ENCODE assay signal across 8 cellular contexts in genomic region chr11:36056160-36056751, GRCh38.
A peak's percentile ranks its signal among the peaks of the same experiment; 100 is the strongest.
DNase-seq lines count a peak whose midpoint lies in the region; ATAC-seq and TF ChIP-seq lines count a peak whose summit lies in the region.

No MANE protein-coding gene starts in this region.

- H3K27me3 ChIP-seq in right cardiac atrium (ENCODE audit: control insufficient read depth, insufficient read depth) = no peaks in the 10 kb centered on the region
- H3K27me3 ChIP-seq in Panc1 (ENCODE audit: control insufficient read depth, insufficient read depth, low read length) = no peaks in the 10 kb centered on the region

- H3K4me1 ChIP-seq in right cardiac atrium (ENCODE audit: control insufficient read depth, insufficient read depth, low read length) (no peaks in the 10 kb centered on the region), Panc1 (ENCODE audit: control insufficient read depth, insufficient read depth, low read length) (peaks cover 6% of the 10 kb centered on the region; the same call in 1 of the 2 replicates)

- H3K36me3 ChIP-seq in Panc1 (ENCODE audit: control insufficient read depth, insufficient read depth, low read length) = no peaks in the 10 kb centered on the region

- no TSS peak for BruUV-seq in Panc1 (replicated peaks; lab: Mats Ljungman, UMichigan)

- CTCF ChIA-PET in Panc1 (lab: Charles Lee) = interaction anchor here (1.1 kb wide), 1 partner anchor 234 kb away, joined by 8 read pairs; no protein-coding TSS in a partner anchor

- DNase-seq in right cardiac atrium (peak in 1 of 3 donors; percentile 42), left ventricle myocardium superior (no peak), Panc1 (ENCODE audit: low read depth, low spot score) (no peak), fibroblast of villous mesenchyme (ENCODE audit: low read depth) (peak; percentile 47), NCI-H2196 treated with DMSO at 0.1 percent for 48 hours (lab: John Stamatoyannopoulos, UW; ENCODE audit: unreplicated experiment) (no peak), LoVo (ENCODE audit: low spot score) (no peak)
- DNase-seq in activated CD8-positive, alpha-beta memory T cell treated with anti-CD3 and anti-CD28 coated beads, Interleukin-2, amount 50 U/mL, for 4 hours = no peak

- intact Hi-C loops in right cardiac atrium (cut with DNase I) (loop anchor here in 1 of 4 donors (10.0 kb wide), 1 partner anchor 111 kb away; the partner anchor contains the start of gene LDLRAD3), left ventricle myocardium superior (cut with micrococcal nuclease) (no loop called here), Panc1 (cut with micrococcal nuclease; ENCODE audit: unreplicated experiment) (no loop called here)

- H3K9me3 ChIP-seq in right cardiac atrium (ENCODE audit: control insufficient read depth, low read length) (peaks cover 2% of the 10 kb centered on the region), Panc1 (ENCODE audit: control insufficient read depth, insufficient read depth, low read depth, low read length) (no peaks in the 10 kb centered on the region)

- H3K27ac ChIP-seq in right cardiac atrium (ENCODE audit: low read length) (no peak overlapping the region), Panc1 (ENCODE audit: low read length) (no peak overlapping the region)

- ATAC-seq in right cardiac atrium (peak; percentile 27 to 35), left ventricle myocardium superior (no peak), Panc1 (peak; percentile 74), GM18519 (IDR thresholded peaks at IDR 0.05; ENCODE audit: low FRiP score, unreplicated experiment) (no peak)

- POLR2A ChIA-PET in Panc1 (lab: Charles Lee) = interaction anchor here (0.7 kb wide), 1 partner anchor 254 kb away, joined by 3 read pairs; no protein-coding TSS in a partner anchor

- in situ Hi-C loops in Panc1 (cut with HindIII; ENCODE audit: low pct_unique_long_range_greater_than_20kb, low sequenced_read_pairs) = no loop called here

- no peak overlapping the region for H3K4me3 ChIP-seq in right cardiac atrium (ENCODE audit: low read length)
- H3K4me3 ChIP-seq in Panc1 (ENCODE audit: low read depth in 2 of 2, low read length in 2 of 2) = no peak overlapping the region
- H3K4me3 ChIP-seq in fibroblast of villous mesenchyme (ENCODE audit: low read depth, low read length) = no peak overlapping the region

- TF ChIP-seq CTCF in Panc1 (IDR thresholded peaks at IDR 0.05) (peak; percentile 77), fibroblast of villous mesenchyme (IDR thresholded peaks at IDR 0.05; ENCODE audit: insufficient read depth, low read depth, low read length) (peak; percentile 77)

- 94% methylated on average over 8 of the region's 8 CpGs for WGBS in right cardiac atrium

Comparison
In these comparisons a context has a peak if more than half of its experiments do, and no peak if none do; other contexts are left out.
1. ATAC-seq: peak in right cardiac atrium (2 of 2) and Panc1 (single experiment); none in left ventricle myocardium superior (single experiment) and GM18519 (single experiment).